ENCODE assay signal across 2 cellular contexts in genomic region chr16:86866986-86867722, GRCh38.
TF ChIP-seq lines count a peak whose summit lies in the region.

No MANE protein-coding gene starts in this region.

TF ChIP-seq in IMR-90, 13 proteins besides CTCF, POLR2A, EP300 and RAD21 (continued from another document):
- TF ChIP-seq CHD1 (IDR thresholded peaks at IDR 0.05; ENCODE audit: low read depth, low read length) (no peak), USF2 (IDR thresholded peaks at IDR 0.05; ENCODE audit: low read depth, low read length) (no peak), BHLHE40 (IDR thresholded peaks at IDR 0.05; ENCODE audit: low read depth, low read length) (no peak), CEBPB (IDR thresholded peaks at IDR 0.05; ENCODE audit: low read depth, low read length) (no peak), ELK1 (IDR thresholded peaks at IDR 0.05; ENCODE audit: borderline replicate concordance, low read depth, low read length) (no peak), RCOR1 (IDR thresholded peaks at IDR 0.05; ENCODE audit: insufficient replicate concordance, low read length) (no peak), MAZ (IDR thresholded peaks at IDR 0.05; ENCODE audit: borderline replicate concordance, low read depth, low read length) (no peak), NFE2L2 (IDR thresholded peaks at IDR 0.05; ENCODE audit: low read depth, low read length) (no peak), MXI1 (IDR thresholded peaks at IDR 0.05; ENCODE audit: borderline replicate concordance, low read depth, low read length) (no peak), FOS (IDR thresholded peaks at IDR 0.05; ENCODE audit: low read depth, low read length) (no peak), MAFK (IDR thresholded peaks at IDR 0.05; ENCODE audit: low read depth, low read length) (no peak)
TF ChIP-seq in IMR-90: peak in this region for 0.

TF ChIP-seq in K562, 482 proteins besides CTCF, POLR2A, EP300 and RAD21 (continued from another document):
- TF ChIP-seq ZFP36 (IDR thresholded peaks at IDR 0.05; ENCODE audit: low read depth, low read length, partially characterized antibody), result peak; percentile 40
- TF ChIP-seq SETDB1 (IDR thresholded peaks at IDR 0.05; ENCODE audit: low read length), result no peak
- TF ChIP-seq NCOR1 (IDR thresholded peaks at IDR 0.05), result no peak
- TF ChIP-seq ILK (tag; IDR thresholded peaks at IDR 0.05; ENCODE audit: borderline replicate concordance, low read depth), result no peak
- no peak for TF ChIP-seq CHD1 (IDR thresholded peaks at IDR 0.05; ENCODE audit: low read length)
